ENCODE assay signal across 1 cellular context in genomic region chr19:2475702-2476450, GRCh38.
A peak's percentile ranks its signal among the peaks of the same experiment; 100 is the strongest.
TF ChIP-seq lines count a peak whose summit lies in the region.

Gene GADD45B, plus strand, starts transcription at chr19:2476127. Its CDS starts 232 bp downstream, at chr19:2476359.

TF ChIP-seq in HepG2, 621 proteins besides CTCF, POLR2A, EP300 and RAD21 (continued from another document and continues in another):
- no peak for TF ChIP-seq ZNF180 (CRISPR knock-in tag; IDR thresholded peaks at IDR 0.05; ENCODE audit: borderline replicate concordance, low read depth)
- no peak for TF ChIP-seq ZNF264 (CRISPR knock-in tag; IDR thresholded peaks at IDR 0.05)
- TF ChIP-seq ZNF772 (CRISPR knock-in tag; IDR thresholded peaks at IDR 0.05), result peak; percentile 51; the same call in 1 of the 2 replicates
- TF ChIP-seq RFXANK (CRISPR knock-in tag; IDR thresholded peaks at IDR 0.05), result no peak; the same call in 1 of the 2 replicates
- TF ChIP-seq HCFC1 (IDR thresholded peaks at IDR 0.05; ENCODE audit: low read depth, low read length), result peak; percentile 31; the same call in 1 of the 2 replicates
- no peak for TF ChIP-seq ZNF296 (CRISPR knock-in tag; conservative IDR thresholded peaks at IDR 0.05)
- peak; percentile 86 for TF ChIP-seq NFYC (CRISPR knock-in tag; IDR thresholded peaks at IDR 0.05)
- TF ChIP-seq, protein P1, sequence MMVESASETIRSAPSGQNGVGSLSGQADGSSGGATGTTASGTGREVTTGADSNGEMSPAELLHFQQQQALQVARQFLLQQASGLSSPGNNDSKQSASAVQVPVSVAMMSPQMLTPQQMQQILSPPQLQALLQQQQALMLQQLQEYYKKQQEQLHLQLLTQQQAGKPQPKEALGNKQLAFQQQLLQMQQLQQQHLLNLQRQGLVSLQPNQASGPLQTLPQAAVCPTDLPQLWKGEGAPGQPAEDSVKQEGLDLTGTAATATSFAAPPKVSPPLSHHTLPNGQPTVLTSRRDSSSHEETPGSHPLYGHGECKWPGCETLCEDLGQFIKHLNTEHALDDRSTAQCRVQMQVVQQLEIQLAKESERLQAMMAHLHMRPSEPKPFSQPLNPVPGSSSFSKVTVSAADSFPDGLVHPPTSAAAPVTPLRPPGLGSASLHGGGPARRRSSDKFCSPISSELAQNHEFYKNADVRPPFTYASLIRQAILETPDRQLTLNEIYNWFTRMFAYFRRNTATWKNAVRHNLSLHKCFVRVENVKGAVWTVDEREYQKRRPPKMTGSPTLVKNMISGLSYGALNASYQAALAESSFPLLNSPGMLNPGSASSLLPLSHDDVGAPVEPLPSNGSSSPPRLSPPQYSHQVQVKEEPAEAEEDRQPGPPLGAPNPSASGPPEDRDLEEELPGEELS (CRISPR knock-in tag; IDR thresholded peaks at IDR 0.05), result 0 out of 2 replicates have a peak, but pooled peaks have one; percentile 16
- no peak for TF ChIP-seq ZNF101 (CRISPR knock-in tag; IDR thresholded peaks at IDR 0.05; ENCODE audit: borderline replicate concordance, low read depth)
- TF ChIP-seq TCF12 (IDR thresholded peaks at IDR 0.05), result no peak
- TF ChIP-seq TCF12 (CRISPR knock-in tag; IDR thresholded peaks at IDR 0.05), result 0 out of 2 replicates have a peak, but pooled peaks have one; percentile 47
- TF ChIP-seq ZNF792 (CRISPR knock-in tag; IDR thresholded peaks at IDR 0.05), result peak; percentile 73; the same call in 1 of the 2 replicates
- 0 out of 2 replicates have a peak, but pooled peaks have one; percentile 83 for TF ChIP-seq ZFP36L1 (CRISPR knock-in tag; IDR thresholded peaks at IDR 0.05)
- TF ChIP-seq CENPT (CRISPR knock-in tag; IDR thresholded peaks at IDR 0.05; ENCODE audit: low read depth), result no peak
- no peak for TF ChIP-seq GABPA (IDR thresholded peaks at IDR 0.05; ENCODE audit: low read depth, low read length)
- TF ChIP-seq GABPA (CRISPR knock-in tag; IDR thresholded peaks at IDR 0.05; ENCODE audit: low read depth), result peak; percentile 30
- TF ChIP-seq ZFP90 (CRISPR knock-in tag; IDR thresholded peaks at IDR 0.05; ENCODE audit: borderline replicate concordance), result peak; percentile 23; the same call in 1 of the 2 replicates
- TF ChIP-seq ZNF710 (CRISPR knock-in tag; IDR thresholded peaks at IDR 0.05; ENCODE audit: borderline replicate concordance), result peak; percentile 45; the same call in 1 of the 2 replicates
- TF ChIP-seq U2AF2 (IDR thresholded peaks at IDR 0.05; ENCODE audit: low read depth, low read length), result no peak
- TF ChIP-seq, protein P2, sequence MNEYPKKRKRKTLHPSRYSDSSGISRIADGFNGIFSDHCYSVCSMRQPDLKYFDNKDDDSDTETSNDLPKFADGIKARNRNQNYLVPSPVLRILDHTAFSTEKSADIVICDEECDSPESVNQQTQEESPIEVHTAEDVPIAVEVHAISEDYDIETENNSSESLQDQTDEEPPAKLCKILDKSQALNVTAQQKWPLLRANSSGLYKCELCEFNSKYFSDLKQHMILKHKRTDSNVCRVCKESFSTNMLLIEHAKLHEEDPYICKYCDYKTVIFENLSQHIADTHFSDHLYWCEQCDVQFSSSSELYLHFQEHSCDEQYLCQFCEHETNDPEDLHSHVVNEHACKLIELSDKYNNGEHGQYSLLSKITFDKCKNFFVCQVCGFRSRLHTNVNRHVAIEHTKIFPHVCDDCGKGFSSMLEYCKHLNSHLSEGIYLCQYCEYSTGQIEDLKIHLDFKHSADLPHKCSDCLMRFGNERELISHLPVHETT (CRISPR knock-in tag; conservative IDR thresholded peaks at IDR 0.05), result no peak
- peak; percentile 85 for TF ChIP-seq SOX13 (IDR thresholded peaks at IDR 0.05)
- peak in 1 of 2 experiments; percentile 74; a peak in 1 of 4 replicates for TF ChIP-seq SOX13 (CRISPR knock-in tag; conservative IDR thresholded peaks at IDR 0.05 in 1 of 2, IDR thresholded peaks at IDR 0.05 in 1 of 2)
- no peak for TF ChIP-seq AGO1 (IDR thresholded peaks at IDR 0.05; ENCODE audit: low read depth, low read length, poor library complexity, severe bottlenecking)
- TF ChIP-seq ARHGAP35 (CRISPR knock-in tag; IDR thresholded peaks at IDR 0.05; ENCODE audit: borderline replicate concordance), result peak; percentile 92
- 0 out of 2 replicates have a peak, but pooled peaks have one; percentile 29 for TF ChIP-seq RERE (CRISPR knock-in tag; IDR thresholded peaks at IDR 0.05; ENCODE audit: low read depth)
- peak; percentile 32; the same call in 1 of the 2 replicates for TF ChIP-seq CREM (IDR thresholded peaks at IDR 0.05)
- TF ChIP-seq CREM (CRISPR knock-in tag; IDR thresholded peaks at IDR 0.05), result no peak
- TF ChIP-seq REPIN1 (CRISPR knock-in tag; IDR thresholded peaks at IDR 0.05; ENCODE audit: borderline replicate concordance, low read depth), result 0 out of 2 replicates have a peak, but pooled peaks have one; percentile 27
- peak; percentile 77 for TF ChIP-seq ZMYM4 (CRISPR knock-in tag; IDR thresholded peaks at IDR 0.05)
- 0 out of 2 replicates have a peak, but pooled peaks have one; percentile 30 for TF ChIP-seq TEAD2 (CRISPR knock-in tag; IDR thresholded peaks at IDR 0.05)
- TF ChIP-seq STAG1 (CRISPR knock-in tag; IDR thresholded peaks at IDR 0.05), result peak; percentile 25
- TF ChIP-seq HNRNPK (IDR thresholded peaks at IDR 0.05; ENCODE audit: low read depth, low read length, poor library complexity, severe bottlenecking), result no peak
- TF ChIP-seq ZNF770 (CRISPR knock-in tag; IDR thresholded peaks at IDR 0.05), result no peak; the same call in 1 of the 2 replicates
- peak; percentile 96 for TF ChIP-seq TAF1 (CRISPR knock-in tag; IDR thresholded peaks at IDR 0.05)
- no peak for TF ChIP-seq ZFX (CRISPR knock-in tag; IDR thresholded peaks at IDR 0.05; ENCODE audit: low read depth)
- TF ChIP-seq STAT5B (CRISPR knock-in tag; IDR thresholded peaks at IDR 0.05), result 0 out of 2 replicates have a peak, but pooled peaks have one; percentile 57
- TF ChIP-seq MAZ (IDR thresholded peaks at IDR 0.05; ENCODE audit: borderline replicate concordance, low read depth, low read length), result peak; percentile 91
- peak; percentile 76; the same call in 1 of the 2 replicates for TF ChIP-seq MAZ (CRISPR knock-in tag; IDR thresholded peaks at IDR 0.05; ENCODE audit: low read depth)
- TF ChIP-seq ZNF691 (CRISPR knock-in tag; IDR thresholded peaks at IDR 0.05; ENCODE audit: borderline replicate concordance, low read depth), result no peak
- no peak for TF ChIP-seq ZNF513 (CRISPR knock-in tag; conservative IDR thresholded peaks at IDR 0.05)
- TF ChIP-seq CBFB (CRISPR knock-in tag; IDR thresholded peaks at IDR 0.05), result 0 out of 2 replicates have a peak, but pooled peaks have one; percentile 56
- TF ChIP-seq NFE2L2 (IDR thresholded peaks at IDR 0.05; ENCODE audit: low read length), result no peak
- TF ChIP-seq ZNF782 (CRISPR knock-in tag; IDR thresholded peaks at IDR 0.05; ENCODE audit: borderline replicate concordance), result no peak
- TF ChIP-seq IRF2 (CRISPR knock-in tag; IDR thresholded peaks at IDR 0.05), result peak; percentile 51; the same call in 1 of the 2 replicates
- no peak for TF ChIP-seq ONECUT2 (CRISPR knock-in tag; IDR thresholded peaks at IDR 0.05)
- TF ChIP-seq, protein P3, sequence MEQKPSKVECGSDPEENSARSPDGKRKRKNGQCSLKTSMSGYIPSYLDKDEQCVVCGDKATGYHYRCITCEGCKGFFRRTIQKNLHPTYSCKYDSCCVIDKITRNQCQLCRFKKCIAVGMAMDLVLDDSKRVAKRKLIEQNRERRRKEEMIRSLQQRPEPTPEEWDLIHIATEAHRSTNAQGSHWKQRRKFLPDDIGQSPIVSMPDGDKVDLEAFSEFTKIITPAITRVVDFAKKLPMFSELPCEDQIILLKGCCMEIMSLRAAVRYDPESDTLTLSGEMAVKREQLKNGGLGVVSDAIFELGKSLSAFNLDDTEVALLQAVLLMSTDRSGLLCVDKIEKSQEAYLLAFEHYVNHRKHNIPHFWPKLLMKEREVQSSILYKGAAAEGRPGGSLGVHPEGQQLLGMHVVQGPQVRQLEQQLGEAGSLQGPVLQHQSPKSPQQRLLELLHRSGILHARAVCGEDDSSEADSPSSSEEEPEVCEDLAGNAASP (CRISPR knock-in tag; IDR thresholded peaks at IDR 0.05; ENCODE audit: borderline replicate concordance), result peak; percentile 61
